In genomic region chr2:129870646-129871335, GRCh38 we compare ENCODE assay signal across 20 cellular contexts.
"Had no signal": no experiment of that assay in that cellular context is flagged by ENCODE, and none has a peak within 500 bp of the region (broad histone marks: within the 10 kb centered on the region; RNA-seq: fewer than 3 reads in every experiment).

No MANE protein-coding gene starts in this region.

- H3K4me3 ChIP-seq: gastrocnemius medialis, heart left ventricle, lung, transverse colon had no signal

- H3K36me3 ChIP-seq: gastrocnemius medialis, heart left ventricle, neutrophil, transverse colon had no signal

- H3K4me1 ChIP-seq: gastrocnemius medialis, heart left ventricle, transverse colon had no signal

- FAIRE-seq: bronchial epithelial cell had no signal

- ATAC-seq: gastrocnemius medialis; heart left ventricle; left colon; naive thymus-derived CD4-positive, alpha-beta T cell had no signal

- H3K27ac ChIP-seq: gastrocnemius medialis, heart left ventricle, neutrophil, transverse colon had no signal

- H3K27me3 ChIP-seq: gastrocnemius medialis, heart left ventricle, neutrophil, transverse colon had no signal

- H3K9me3 ChIP-seq: gastrocnemius medialis, heart left ventricle, neutrophil, transverse colon had no signal

- DNase-seq: activated CD4-positive, alpha-beta T cell treated with anti-CD3 and anti-CD28 coated beads, Interleukin-2, amount 10 ng/mL, durations not matched to agents 24 days and 14 days; activated CD4-positive, CD25-positive, alpha-beta regulatory T cell; activated CD8-positive, alpha-beta memory T cell treated with anti-CD3 and anti-CD28 coated beads, Interleukin-2, amount 50 U/mL, for 48 hours; activated naive CD4-positive, alpha-beta T cell; activated naive CD8-positive, alpha-beta T cell treated with anti-CD3 and anti-CD28 coated beads, Interleukin-2, amount 10 ng/mL, durations not matched to agents 7 days and 5 days; effector memory CD4-positive, alpha-beta T cell; gastrocnemius medialis; heart left ventricle; left colon; naive thymus-derived CD4-positive, alpha-beta T cell; retina; stimulated activated CD4-positive, alpha-beta T cell treated with anti-CD3 and anti-CD28 coated beads, Interleukin-15, amount 100 ng/mL, for 24 hours; stimulated activated CD4-positive, alpha-beta T cell treated with anti-CD3 and anti-CD28 coated beads, Interleukin-4, amount 100 ng/mL, for 1 hour; stimulated activated naive CD4-positive, alpha-beta T cell treated with Interleukin-2 at 50 U/mL for 16 hours; substantia nigra; SW 1271; transverse colon had no signal
